Comparison of ENCODE assay signal across 15 cellular contexts in genomic region chr3:18481946-18482548, GRCh38.
"Had no signal": no experiment of that assay in that cellular context is flagged by ENCODE, and none has a peak within 500 bp of the region (broad histone marks: within the 10 kb centered on the region; RNA-seq: fewer than 3 reads in every experiment).

No MANE protein-coding gene starts in this region.

- H3K4me1 ChIP-seq: gastrocnemius medialis, heart right ventricle, left lung had no signal

- H3K4me3 Mint-ChIP-seq: activated T-helper 1 cell treated with anti-CD3 and anti-CD28 coated beads, Interleukin-12 subunit alpha, Interleukin-12 subunit beta, Interleukin-2, Interleukin-4 antibody, amounts not matched to agents 30 ng/mL and 10 ng/mL and 1 ng/mL, durations not matched to agents 14 hours and 24 hours and 36 hours; memory B cell; stimulated activated naive CD8-positive, alpha-beta T cell treated with anti-CD3 and anti-CD28 coated beads, Interleukin-15, Interleukin-2, amounts not matched to agents 100 ng/mL and 50 ng/mL, for 24 hours; T-helper 17 cell had no signal

- H3K36me3 Mint-ChIP-seq: memory B cell had no signal

- H3K4me3 ChIP-seq: gastrocnemius medialis, heart right ventricle, left lung had no signal

- H3K9me3 ChIP-seq: gastrocnemius medialis had no signal

- H3K27ac ChIP-seq: gastrocnemius medialis, heart right ventricle, left lung had no signal

- H3K27me3 Mint-ChIP-seq: stimulated activated naive CD8-positive, alpha-beta T cell treated with anti-CD3 and anti-CD28 coated beads, Interleukin-15, Interleukin-2, amounts not matched to agents 100 ng/mL and 50 ng/mL, for 24 hours; T-helper 17 cell had no signal

- H3K4me1 Mint-ChIP-seq: memory B cell had no signal

- H3K36me3 ChIP-seq: gastrocnemius medialis, heart right ventricle, left lung had no signal

- H3K27me3 ChIP-seq: gastrocnemius medialis, heart right ventricle, left lung had no signal

- DNase-seq: activated CD4-positive, alpha-beta T cell treated with anti-CD3 and anti-CD28 coated beads, Interleukin-2, amount 50 U/mL, for 48 hours; activated naive CD4-positive, alpha-beta T cell; central memory CD4-positive, alpha-beta T cell; cortex of kidney; effector CD8-positive, alpha-beta T cell; gastrocnemius medialis; heart right ventricle; islet precursor cell; left lung; stimulated activated CD4-positive, alpha-beta T cell treated with anti-CD3 and anti-CD28 coated beads, Interleukin-2, amount 100 ng/mL, for 48 hours; T-helper 17 cell had no signal

- ATAC-seq: activated CD4-positive, CD25-positive, alpha-beta regulatory T cell treated with anti-CD3 and anti-CD28 coated beads, Interleukin-2, amount 50 U/mL, for 24 hours; gastrocnemius medialis; heart right ventricle; left lung; T-helper 17 cell had no signal

- H3K27ac Mint-ChIP-seq: activated T-helper 1 cell treated with anti-CD3 and anti-CD28 coated beads, Interleukin-12 subunit alpha, Interleukin-12 subunit beta, Interleukin-2, Interleukin-4 antibody, amounts not matched to agents 30 ng/mL and 10 ng/mL and 1 ng/mL, durations not matched to agents 14 hours and 24 hours and 36 hours; memory B cell; stimulated activated naive CD8-positive, alpha-beta T cell treated with anti-CD3 and anti-CD28 coated beads, Interleukin-15, Interleukin-2, amounts not matched to agents 100 ng/mL and 50 ng/mL, for 24 hours; T-helper 17 cell had no signal
